Comparison of ENCODE assay signal across 18 cellular contexts in the genomic region with DNA sequence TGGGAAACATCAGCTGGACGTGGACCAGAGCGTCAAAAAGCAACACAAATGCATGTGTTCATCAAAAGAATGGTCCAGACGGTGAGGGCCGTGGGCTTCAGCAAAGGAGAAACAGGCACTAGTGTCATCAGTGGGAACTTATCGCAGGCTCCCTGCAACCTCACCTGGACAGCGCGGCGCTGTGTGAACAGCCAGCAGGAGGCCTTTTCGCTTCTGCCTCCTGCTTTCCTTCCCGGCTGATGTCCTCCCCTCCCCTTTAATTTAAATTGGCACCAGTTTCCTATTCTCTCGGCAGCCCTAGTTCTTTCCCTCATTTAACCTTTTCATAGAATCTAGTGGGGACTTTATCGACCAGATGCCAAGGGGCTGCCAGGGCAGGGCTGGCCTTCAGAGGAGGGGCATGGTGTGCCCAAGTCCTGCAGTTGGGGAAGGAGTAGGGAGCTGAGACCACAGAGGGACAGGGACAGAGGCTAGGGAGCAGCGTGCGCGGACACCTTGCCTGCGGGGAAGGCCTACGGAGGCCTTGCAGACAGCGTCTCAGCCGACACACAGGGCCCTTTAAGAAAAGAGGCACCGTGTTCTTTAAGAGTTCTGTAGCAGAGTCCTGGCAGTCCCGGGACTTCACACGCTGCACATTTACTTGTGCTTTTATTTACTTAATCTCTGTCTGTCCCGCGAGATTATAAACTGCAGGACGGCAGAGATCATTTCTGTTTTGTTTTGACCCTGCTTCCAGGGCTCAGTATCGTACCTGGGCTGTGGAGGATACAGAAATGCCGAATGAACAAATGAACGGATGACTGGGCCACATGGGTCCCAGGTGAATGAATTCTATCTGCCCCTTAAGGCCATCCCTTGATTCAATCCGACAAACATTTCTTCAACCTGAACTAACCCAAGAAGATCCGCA. TPM values are rescaled to one million over a fixed set of nuclear protein-coding genes. Genes with fewer than 3 reads are reported as not detected.
DNase-seq lines count a peak whose midpoint lies in the region; ATAC-seq and TF ChIP-seq lines count a peak whose summit lies in the region.
"Had no signal": no experiment of that assay in that cellular context is flagged by ENCODE, and none has a peak within 500 bp of the region (broad histone marks: within the 10 kb centered on the region; RNA-seq: fewer than 3 reads in every experiment).

No MANE protein-coding gene starts in this region.

- WGBS in neuronal stem cell (ENCODE audit: extremely low coverage in 2 of 2, insufficient read length in 2 of 2, insufficient replicate concordance in 1 of 2), 2 donors, result no CpG with 5 or more reads among the region's 30 CpGs

- H3K27me3 ChIP-seq in WERI-Rb-1 (ENCODE audit: insufficient read depth, low read depth, severe bottlenecking) (no peaks in the 10 kb centered on the region), neuronal stem cell (ENCODE audit: control insufficient read depth in 3 of 3, insufficient read depth in 3 of 3, low read depth in 1 of 3, low read length in 3 of 3) (no peaks in the 10 kb centered on the region), BE2C (no peaks in the 10 kb centered on the region)

- no peaks in the 10 kb centered on the region for H3K9me3 Mint-ChIP-seq in activated T-cell treated with anti-CD3 and anti-CD28 coated beads, Interleukin-2, amount 50 U/mL, for 24 hours

- H3K4me1 ChIP-seq in neuronal stem cell (ENCODE audit: control insufficient read depth in 2 of 2, insufficient read depth in 1 of 2, low read depth in 1 of 2, low read length in 2 of 2) (peaks cover 0 to 8% of the 10 kb centered on the region in 2 donors), BE2C (no peaks in the 10 kb centered on the region)

- H2AFZ ChIP-seq in neuronal stem cell (ENCODE audit: low read length), result peak overlapping the region; percentile 83

- peak overlapping the region; percentile 55 for H2BK15ac ChIP-seq in neuronal stem cell (ENCODE audit: low read length)

- no peak overlapping the region for H3K4ac ChIP-seq in neuronal stem cell (ENCODE audit: low read length)

- in situ Hi-C loops in KBM-7 (cut with MboI; ENCODE audit: low pct_unique_long_range_greater_than_20kb, low sequenced_read_pairs), result no loop called here

- 0 out of 2 replicates have a peak, but pooled peaks have one; percentile 10 for TF ChIP-seq CTCF in WERI-Rb-1 (IDR thresholded peaks at IDR 0.05; ENCODE audit: low read depth, low read length)
- no peak for TF ChIP-seq CTCF in BE2C (IDR thresholded peaks at IDR 0.05; ENCODE audit: low read depth, low read length)

- H3K27me3 Mint-ChIP-seq in activated T-cell treated with anti-CD3 and anti-CD28 coated beads, Interleukin-2, amount 50 U/mL, for 24 hours, result no peaks in the 10 kb centered on the region
- H3K27me3 Mint-ChIP-seq: stimulated activated naive CD8-positive, alpha-beta T cell treated with anti-CD3 and anti-CD28 coated beads, Interleukin-15, Interleukin-2, amounts not matched to agents 100 ng/mL and 50 ng/mL, for 24 hours had no signal

- no peaks in the 10 kb centered on the region for H3K79me1 ChIP-seq in neuronal stem cell (ENCODE audit: low read depth, low read length)

- no peak overlapping the region for H3K4me3 Mint-ChIP-seq in activated T-cell treated with anti-CD3 and anti-CD28 coated beads, Interleukin-2, amount 50 U/mL, for 24 hours
- H3K4me3 Mint-ChIP-seq: activated naive CD8-positive, alpha-beta T cell; IgD-negative memory B cell; stimulated activated naive CD8-positive, alpha-beta T cell treated with anti-CD3 and anti-CD28 coated beads, Interleukin-15, Interleukin-2, amounts not matched to agents 100 ng/mL and 50 ng/mL, for 24 hours had no signal

- no peaks in the 10 kb centered on the region for H3K36me3 ChIP-seq in WERI-Rb-1
- H3K36me3 ChIP-seq in neuronal stem cell (replicated peaks in 1 of 2; ENCODE audit: control insufficient read depth in 2 of 2, insufficient read depth in 2 of 2, low read length in 2 of 2), result no peaks in the 10 kb centered on the region
- no peaks in the 10 kb centered on the region for H3K36me3 ChIP-seq in BE2C

- H3K4me2 ChIP-seq in neuronal stem cell (ENCODE audit: insufficient read depth, low read length, poor library complexity, severe bottlenecking), result no peak overlapping the region

- peak; percentile 62 for ATAC-seq in left ventricle myocardium superior

- peak; percentile 41 for DNase-seq in D341Med (ENCODE audit: low spot score)
- no peak for DNase-seq in WERI-Rb-1
- peak; percentile 48 for DNase-seq in left ventricle myocardium superior
- DNase-seq in neuronal stem cell (ENCODE audit: low spot score), result no peak
- DNase-seq in activated T-cell treated with anti-CD3 and anti-CD28 coated beads, Interleukin-2, amount 50 U/mL, for 24 hours, result no peak
- DNase-seq in KBM-7, result no peak
- no peak for DNase-seq in activated CD4-positive, CD25-positive, alpha-beta regulatory T cell (lab: John Stamatoyannopoulos, UW)
- DNase-seq in BE2C, result no peak
- DNase-seq: activated T-cell treated with anti-CD3 and anti-CD28 coated beads, Interleukin-2, amount 50 U/mL, for 48 hours; central memory CD4-positive, alpha-beta T cell; foreskin fibroblast; GDM1; NCI-H1092; T1000 had no signal

- H3K27ac ChIP-seq in WERI-Rb-1, result no peak overlapping the region
- H3K27ac ChIP-seq in neuronal stem cell (replicated peaks; ENCODE audit: low read length), result peak overlapping the region; percentile 24

- no peak overlapping the region for H2BK120ac ChIP-seq in neuronal stem cell (ENCODE audit: low read depth, low read length)

- no peak overlapping the region for H2BK12ac ChIP-seq in neuronal stem cell (ENCODE audit: low read length)

- H4K8ac ChIP-seq in neuronal stem cell (ENCODE audit: low read depth, low read length), result peak overlapping the region; percentile 44

- H3K36me3 Mint-ChIP-seq in activated T-cell treated with anti-CD3 and anti-CD28 coated beads, Interleukin-2, amount 50 U/mL, for 24 hours (ENCODE audit: low read depth), result no peaks in the 10 kb centered on the region
- H3K36me3 Mint-ChIP-seq: activated naive CD8-positive, alpha-beta T cell; IgD-negative memory B cell had no signal

- H3K9me3 ChIP-seq in WERI-Rb-1 (ENCODE audit: severe bottlenecking) (no peaks in the 10 kb centered on the region), neuronal stem cell (replicated peaks in 1 of 2; ENCODE audit: control insufficient read depth in 2 of 2, insufficient read depth in 1 of 2, low read depth in 1 of 2, low read length in 2 of 2) (no peaks in the 10 kb centered on the region), BE2C (no peaks in the 10 kb centered on the region)

- no peak overlapping the region for H2BK5ac ChIP-seq in neuronal stem cell (ENCODE audit: low read length)

- no peak overlapping the region for H3K27ac Mint-ChIP-seq in activated T-cell treated with anti-CD3 and anti-CD28 coated beads, Interleukin-2, amount 50 U/mL, for 24 hours
- H3K27ac Mint-ChIP-seq: activated naive CD8-positive, alpha-beta T cell; IgD-negative memory B cell; stimulated activated naive CD8-positive, alpha-beta T cell treated with anti-CD3 and anti-CD28 coated beads, Interleukin-15, Interleukin-2, amounts not matched to agents 100 ng/mL and 50 ng/mL, for 24 hours had no signal

- H4K91ac ChIP-seq in neuronal stem cell (ENCODE audit: low read depth, low read length, poor library complexity), result peak overlapping the region; percentile 68

- intact Hi-C loops in left ventricle myocardium superior (cut with micrococcal nuclease), result no loop called here

- H3K18ac ChIP-seq in neuronal stem cell (ENCODE audit: low read length), result peak overlapping the region; percentile 94

- H3K4me1 Mint-ChIP-seq in activated T-cell treated with anti-CD3 and anti-CD28 coated beads, Interleukin-2, amount 50 U/mL, for 24 hours (ENCODE audit: low read depth), result no peaks in the 10 kb centered on the region
- H3K4me1 Mint-ChIP-seq: IgD-negative memory B cell had no signal

- H3K23ac ChIP-seq in neuronal stem cell (ENCODE audit: low read depth, low read length, poor library complexity), result no peak overlapping the region

- H2AK5ac ChIP-seq in neuronal stem cell (ENCODE audit: low read depth, low read length), result no peak overlapping the region

- H3K4me3 ChIP-seq in WERI-Rb-1 (ENCODE audit: low read depth, low read length) (no peak overlapping the region), neuronal stem cell (ENCODE audit: low read length in 2 of 2) (no peak overlapping the region), BE2C (ENCODE audit: low read depth, low read length) (no peak overlapping the region)

- H3K9ac ChIP-seq in neuronal stem cell (ENCODE audit: low read depth, low read length, poor library complexity), result no peak overlapping the region

- H3K14ac ChIP-seq in neuronal stem cell (ENCODE audit: low read length), result no peak overlapping the region

RNA-seq across cellular contexts. Expression of gene SORBS2, which starts 8.4 kb away (rescaled TPM):
- total RNA-seq in left ventricle myocardium superior, result 911 TPM
- polyA plus RNA-seq in neuronal stem cell (2013, experiment 1 of 2), result 79.5 TPM
- polyA plus RNA-seq in neuronal stem cell (2013, experiment 2 of 2), result 78.3 TPM
- 13.6 TPM for polyA plus RNA-seq in BE2C (2012; ENCODE audit: insufficient read depth, insufficient read length, low read depth)
- polyA plus RNA-seq: AG04450, IgD-negative memory B cell had no signal

Comparison
In these comparisons a context has a peak if more than half of its experiments do, and no peak if none do; other contexts are left out.
1. DNase-seq: peak in D341Med (single experiment) and left ventricle myocardium superior (single experiment); none in WERI-Rb-1 (single experiment), neuronal stem cell (single experiment), activated T-cell treated with anti-CD3 and anti-CD28 coated beads, Interleukin-2, amount 50 U/mL, for 24 hours (single experiment), KBM-7 (single experiment), activated CD4-positive, CD25-positive, alpha-beta regulatory T cell (0 of 4) and BE2C (single experiment).